In the genomic region with DNA sequence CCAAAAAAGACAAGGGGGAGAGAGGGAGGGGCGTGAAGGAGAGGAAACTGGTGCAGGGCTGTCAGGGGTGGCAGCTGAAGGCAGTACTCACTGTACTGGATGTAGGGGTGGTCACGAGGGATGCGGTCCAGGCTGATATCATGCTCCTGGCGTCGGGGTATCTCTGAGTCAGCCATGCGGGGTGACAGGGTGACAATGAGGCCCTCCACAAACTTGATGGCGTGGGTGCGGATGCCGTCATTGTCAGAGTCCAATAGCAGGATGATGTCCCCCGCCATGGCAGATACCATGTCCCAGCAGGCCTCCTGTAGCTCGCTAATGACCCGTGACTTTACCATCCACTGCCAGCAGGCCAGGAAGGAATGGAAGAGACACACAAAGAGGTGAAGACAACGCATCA, we compare ENCODE assay signal across 31 cellular contexts. TPM values are rescaled to one million over a fixed set of nuclear protein-coding genes. Genes with fewer than 3 reads are reported as not detected.
"Had no signal": no experiment of that assay in that cellular context is flagged by ENCODE, and none has a peak within 500 bp of the region (broad histone marks: within the 10 kb centered on the region; RNA-seq: fewer than 3 reads in every experiment).

No MANE protein-coding gene starts in this region.

- H3K4me2 ChIP-seq: hepatocyte had no signal

- ATAC-seq: foreskin keratinocyte; gastroesophageal sphincter; left lung; naive thymus-derived CD4-positive, alpha-beta T cell; sciatic nerve; stimulated activated memory B cell treated with anti-CD40 and anti-IgM and Interleukin-4, amounts not matched to agents 10 μg/mL and 1 μg/mL and 100 μg/mL, for 72 hours; stimulated activated naive CD8-positive, alpha-beta T cell treated with anti-CD3 and anti-CD28 coated beads, Interleukin-15, Interleukin-2, amounts not matched to agents 100 U/mL and 50 U/mL, for 24 hours; upper lobe of right lung had no signal

- H3K9me3 Mint-ChIP-seq: naive thymus-derived CD4-positive, alpha-beta T cell; nephron; stimulated activated memory B cell treated with anti-CD40 and anti-IgM and Interleukin-4, amounts not matched to agents 10 μg/mL and 1 μg/mL and 100 μg/mL, for 72 hours had no signal

- H3K4me3 Mint-ChIP-seq: naive thymus-derived CD4-positive, alpha-beta T cell; nephron; stimulated activated memory B cell treated with anti-CD40 and anti-IgM and Interleukin-4, amounts not matched to agents 10 μg/mL and 1 μg/mL and 100 μg/mL, for 72 hours had no signal

- H3K9me3 ChIP-seq: esophagus muscularis mucosa, gastroesophageal sphincter, heart left ventricle, left lung, ovary, suprapubic skin, transverse colon, upper lobe of right lung, uterus had no signal

- H3K4me1 Mint-ChIP-seq: nephron had no signal

- H3K79me2 ChIP-seq: hepatocyte had no signal

- H3K4me3 ChIP-seq: dorsolateral prefrontal cortex, esophagus muscularis mucosa, gastroesophageal sphincter, heart left ventricle, hepatocyte, left lung, ovary, suprapubic skin, transverse colon, upper lobe of right lung, uterus had no signal

- DNase-seq: dorsolateral prefrontal cortex; effector CD4-positive, alpha-beta T cell; foreskin keratinocyte; heart left ventricle; kidney; mesenchymal stem cell; midbrain; naive thymus-derived CD4-positive, alpha-beta T cell; nucleus accumbens; ovary; retina; stimulated activated CD4-positive, alpha-beta T cell treated with anti-CD3 and anti-CD28 coated beads, Interleukin-4, amount 100 ng/mL, for 4 hours; stimulated activated naive CD8-positive, alpha-beta T cell treated with anti-CD3 and anti-CD28 coated beads, Interleukin-15, Interleukin-2, amounts not matched to agents 100 U/mL and 50 U/mL, for 24 hours; transverse colon; upper lobe of right lung; uterus had no signal

- H3K27me3 Mint-ChIP-seq: naive thymus-derived CD4-positive, alpha-beta T cell; stimulated activated memory B cell treated with anti-CD40 and anti-IgM and Interleukin-4, amounts not matched to agents 10 μg/mL and 1 μg/mL and 100 μg/mL, for 72 hours had no signal

- H2AFZ ChIP-seq: hepatocyte had no signal

- H3K27ac Mint-ChIP-seq: nephron; stimulated activated memory B cell treated with anti-CD40 and anti-IgM and Interleukin-4, amounts not matched to agents 10 μg/mL and 1 μg/mL and 100 μg/mL, for 72 hours had no signal

- H3K27me3 ChIP-seq: dorsolateral prefrontal cortex, esophagus muscularis mucosa, gastroesophageal sphincter, heart left ventricle, hepatocyte, left lung, ovary, suprapubic skin, transverse colon, upper lobe of right lung, uterus had no signal

- H3K36me3 ChIP-seq: ovary, uterus had no signal

- H3K27ac ChIP-seq: dorsolateral prefrontal cortex, esophagus muscularis mucosa, foreskin keratinocyte, gastroesophageal sphincter, heart left ventricle, hepatocyte, left lung, ovary, suprapubic skin, transverse colon, upper lobe of right lung, uterus had no signal

- H3K4me1 ChIP-seq: esophagus muscularis mucosa, foreskin keratinocyte, gastroesophageal sphincter, heart left ventricle, left lung, suprapubic skin, transverse colon, upper lobe of right lung, uterus had no signal

RNA-seq across cellular contexts. Expression of gene FOXA3, which starts 16.5 kb away (rescaled TPM):
- total RNA-seq: cerebellum; endothelial cell of umbilical vein; esophagus muscularis mucosa; fibroblast of lung; heart left ventricle; naive thymus-derived CD4-positive, alpha-beta T cell; pulmonary artery endothelial cell; sciatic nerve; skeletal muscle tissue; uterus had no signal
- polyA plus RNA-seq: fibroblast of lung; naive thymus-derived CD4-positive, alpha-beta T cell had no signal

RNA-seq across cellular contexts. Expression of gene RSPH6A, which starts 32.6 kb away (rescaled TPM):
- total RNA-seq: cerebellum, epithelial cell of proximal tubule, foreskin keratinocyte, heart left ventricle, hepatocyte, lower leg skin, skeletal muscle tissue had no signal
- polyA plus RNA-seq: fibroblast of lung; heart left ventricle; hepatocyte; naive thymus-derived CD4-positive, alpha-beta T cell; ovary had no signal
